Comparison of ENCODE assay signal across 2 cellular contexts in genomic region chr9:137149367-137149766, GRCh38.
TF ChIP-seq lines count a peak whose summit lies in the region.

No MANE protein-coding gene starts in this region.

TF ChIP-seq in HCT116, 20 proteins besides CTCF, POLR2A, EP300 and RAD21:
- no peak for TF ChIP-seq REST (IDR thresholded peaks at IDR 0.05; ENCODE audit: low read depth)
- TF ChIP-seq JUND (IDR thresholded peaks at IDR 0.05) = no peak
- no peak for TF ChIP-seq YY1 (IDR thresholded peaks at IDR 0.05; ENCODE audit: extremely low read depth, insufficient replicate concordance, low read depth, low read length)

TF ChIP-seq in WTC11, 78 proteins besides CTCF, POLR2A, EP300 and RAD21:
- TF ChIP-seq PRDM15 (CRISPR knock-in tag; IDR thresholded peaks at IDR 0.05) = no peak
- TF ChIP-seq MXD4 (CRISPR knock-in tag; IDR thresholded peaks at IDR 0.05; ENCODE audit: borderline replicate concordance) = no peak
- no peak for TF ChIP-seq ETV6 (CRISPR knock-in tag; IDR thresholded peaks at IDR 0.05)
- no peak for TF ChIP-seq ZNF671 (CRISPR knock-in tag; IDR thresholded peaks at IDR 0.05)
- TF ChIP-seq ATF3 (CRISPR knock-in tag; conservative IDR thresholded peaks at IDR 0.05) = no peak
- TF ChIP-seq CREB1 (CRISPR knock-in tag; IDR thresholded peaks at IDR 0.05) = no peak
- TF ChIP-seq NR3C1 (CRISPR knock-in tag; conservative IDR thresholded peaks at IDR 0.05; ENCODE audit: low read depth) = no peak
